9 cellular contexts compared by ENCODE assay signal in the genomic region with DNA sequence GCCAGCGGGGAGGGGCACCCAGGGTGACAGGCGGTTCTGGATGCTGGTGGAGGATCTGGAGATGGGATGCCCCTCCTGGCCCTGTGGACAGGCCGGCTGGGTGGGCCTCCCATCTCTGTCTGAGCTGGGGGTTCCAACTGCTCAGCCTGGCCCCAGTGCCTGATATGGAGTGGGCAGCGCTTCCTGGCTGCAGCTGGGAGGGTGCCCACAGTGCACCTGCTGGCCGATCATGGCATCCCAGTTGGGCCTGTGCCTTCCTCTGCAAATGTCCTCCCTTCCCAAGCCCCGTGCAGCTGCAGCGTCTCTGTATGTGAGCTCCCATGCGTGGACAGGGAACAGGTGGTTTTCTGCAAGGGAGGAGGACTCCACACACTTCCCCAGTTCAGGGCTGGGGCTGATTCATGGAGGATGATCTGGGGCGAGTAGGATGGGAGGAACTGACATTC. TPM values are rescaled to one million over a fixed set of nuclear protein-coding genes. Genes with fewer than 3 reads are reported as not detected.
DNase-seq lines count a peak whose midpoint lies in the region; ATAC-seq and TF ChIP-seq lines count a peak whose summit lies in the region.
"Had no signal": no experiment of that assay in that cellular context is flagged by ENCODE, and none has a peak within 500 bp of the region (broad histone marks: within the 10 kb centered on the region; RNA-seq: fewer than 3 reads in every experiment).

No MANE protein-coding gene starts in this region.

- no peaks in the 10 kb centered on the region for H3K27me3 Mint-ChIP-seq in activated CD4-positive, alpha-beta T cell treated with anti-CD3 and anti-CD28 coated beads for 36 hours
- no peaks in the 10 kb centered on the region for H3K27me3 Mint-ChIP-seq in effector memory CD8-positive, alpha-beta T cell

- DNase-seq in activated CD4-positive, alpha-beta T cell treated with anti-CD3 and anti-CD28 coated beads for 36 hours = no peak
- DNase-seq in activated CD4-positive, alpha-beta T cell treated with anti-CD3 and anti-CD28 coated beads for 4 hours = no peak
- DNase-seq in NT2/D1 (ENCODE audit: low read depth, low spot score) (no peak), spleen (no peak), HAP-1 (ENCODE audit: low spot score in 2 of 2) (no peak), NAMALWA (ENCODE audit: low spot score) (no peak)
- no peak for DNase-seq in effector memory CD8-positive, alpha-beta T cell

- peak overlapping the region; percentile 77 for H3K4me3 Mint-ChIP-seq in activated CD4-positive, alpha-beta T cell treated with anti-CD3 and anti-CD28 coated beads for 36 hours
- peak overlapping the region; percentile 74 to 76 for H3K4me3 Mint-ChIP-seq in effector memory CD8-positive, alpha-beta T cell

- CTCF ChIA-PET in activated CD4-positive, alpha-beta T cell treated with anti-CD3 and anti-CD28 coated beads for 36 hours (lab: Charles Lee) = interaction anchor here (0.6 to 1.5 kb wide), 2 partner anchors 36 to 286 kb away, joined by 3 to 4 read pairs; no protein-coding TSS in a partner anchor

- H3K4me1 Mint-ChIP-seq in activated CD4-positive, alpha-beta T cell treated with anti-CD3 and anti-CD28 coated beads for 36 hours = peaks cover 56% of the 10 kb centered on the region
- H3K4me1 Mint-ChIP-seq in effector memory CD8-positive, alpha-beta T cell (ENCODE audit: low read depth in 2 of 2) = peaks cover 43 to 45% of the 10 kb centered on the region in 2 donors

- H3K27me3 ChIP-seq in NT2/D1 (ENCODE audit: insufficient read depth, insufficient read length) = no peaks in the 10 kb centered on the region
- H3K27me3 ChIP-seq in spleen (replicated peaks in 1 of 7) = peaks cover 0 to 7% (median 0%) of the 10 kb centered on the region in 7 donors
- no peaks in the 10 kb centered on the region for H3K27me3 ChIP-seq in HAP-1 (ENCODE audit: low read depth)

- H3K4me1 ChIP-seq in NT2/D1 (ENCODE audit: insufficient read depth, insufficient read length) = peaks cover 44% of the 10 kb centered on the region
- peaks cover 30 to 93% (median 83%) of the 10 kb centered on the region in 6 donors for H3K4me1 ChIP-seq in spleen
- peaks cover 6% of the 10 kb centered on the region for H3K4me1 ChIP-seq in HAP-1

- no peak overlapping the region for H3K27ac Mint-ChIP-seq in activated CD4-positive, alpha-beta T cell treated with anti-CD3 and anti-CD28 coated beads for 36 hours
- H3K27ac Mint-ChIP-seq in effector memory CD8-positive, alpha-beta T cell = no peak overlapping the region

- POLR2A ChIA-PET in activated CD4-positive, alpha-beta T cell treated with anti-CD3 and anti-CD28 coated beads for 36 hours (lab: Charles Lee) = no interaction called here

- peaks cover 32% of the 10 kb centered on the region for H3K36me3 ChIP-seq in NT2/D1 (ENCODE audit: insufficient read depth, insufficient read length, low read length)
- peaks cover 0 to 13% (median 5%) of the 10 kb centered on the region in 6 donors for H3K36me3 ChIP-seq in spleen
- H3K36me3 ChIP-seq in HAP-1 (replicated peaks) = peaks cover under 1% of the 10 kb centered on the region; the same call in 1 of the 2 replicates

- no peak for ATAC-seq in activated CD4-positive, alpha-beta T cell treated with anti-CD3 and anti-CD28 coated beads for 36 hours
- ATAC-seq in effector memory CD8-positive, alpha-beta T cell (replicated peaks) = no peak
- no peak for ATAC-seq in HG02571 (IDR thresholded peaks at IDR 0.05; ENCODE audit: unreplicated experiment)

- H3K9me3 ChIP-seq in NT2/D1 (ENCODE audit: insufficient read depth, low read length) (no peaks in the 10 kb centered on the region), spleen (no peaks in the 10 kb centered on the region), HAP-1 (no peaks in the 10 kb centered on the region)

- H3K9me3 Mint-ChIP-seq in activated CD4-positive, alpha-beta T cell treated with anti-CD3 and anti-CD28 coated beads for 36 hours (ENCODE audit: low read depth) = no peaks in the 10 kb centered on the region
- H3K9me3 Mint-ChIP-seq in effector memory CD8-positive, alpha-beta T cell = no peaks in the 10 kb centered on the region

- peak overlapping the region; percentile 1 for H3K9ac ChIP-seq in NT2/D1 (ENCODE audit: insufficient read length, low read depth)

- peak overlapping the region in 7 of 8 donors; percentile 8 to 94 (median 93) for H3K27ac ChIP-seq in spleen

- intact Hi-C loops in activated CD4-positive, alpha-beta T cell treated with anti-CD3 and anti-CD28 coated beads for 36 hours (cut with DNase I, micrococcal nuclease) = loop anchor here in 1 of 2 experiments (2.0 to 5.0 kb wide), 2 partner anchors 185 to 513 kb away; a partner anchor contains a TSS
- intact Hi-C loops in spleen (cut with DNase I; ENCODE audit: low total_unique reads) = no loop called here

- no peak for TF ChIP-seq CTCF in spleen (IDR thresholded peaks at IDR 0.05 in 8 of 11, conservative IDR thresholded peaks at IDR 0.05 in 3 of 11)

- TF ChIP-seq POLR2A in spleen (IDR thresholded peaks at IDR 0.05) = no peak

- in situ Hi-C loops in HAP-1 (cut with MboI; ENCODE audit: low sequenced_read_pairs) = no loop called here

- WGBS in spleen, 5 donors = 60 to 69% (median 65%) methylated on average over 7 to 9 of the region's 9 CpGs

- H3K4me3 ChIP-seq in NT2/D1 (ENCODE audit: insufficient read length, low read depth) = no peak overlapping the region
- peak overlapping the region in 1 of 8 donors; percentile 92 for H3K4me3 ChIP-seq in spleen
- H3K4me3 ChIP-seq in HAP-1 = no peak overlapping the region

- H3K36me3 Mint-ChIP-seq in activated CD4-positive, alpha-beta T cell treated with anti-CD3 and anti-CD28 coated beads for 36 hours (ENCODE audit: low read depth) = peaks cover 14% of the 10 kb centered on the region
- H3K36me3 Mint-ChIP-seq in effector memory CD8-positive, alpha-beta T cell (ENCODE audit: insufficient read depth) = peaks cover 16% of the 10 kb centered on the region

RNA-seq across cellular contexts. Expression of a gene that starts 2.1 kb away (rescaled TPM):
- 100 to 1,000 TPM; 167 to 202 TPM for total RNA-seq in activated CD4-positive, alpha-beta T cell treated with anti-CD3 and anti-CD28 coated beads for 36 hours
- total RNA-seq in spleen = 100 to 1,000 TPM in 5 of 7 donors, 10 to 100 TPM in 2; 88.1 to 145 (median 126) TPM
- polyA plus RNA-seq in spleen = 100 to 1,000 TPM in 1 of 3 donors, 10 to 100 TPM in 2; 65.9 to 113 (median 84.4) TPM

RNA-seq across cellular contexts. Expression of a gene that starts 16.3 kb away (rescaled TPM):
- total RNA-seq in activated CD4-positive, alpha-beta T cell treated with anti-CD3 and anti-CD28 coated beads for 36 hours = not detected
- under 1 TPM in 2 of 7 donors, not detected in 5; 0.10 to 0.16 TPM for total RNA-seq in spleen
- polyA plus RNA-seq in spleen = under 1 TPM in 2 of 3 donors, not detected in 1; 0.08 to 0.11 TPM

RNA-seq across cellular contexts. Expression of a gene that starts 37.2 kb away (rescaled TPM):
- total RNA-seq in activated CD4-positive, alpha-beta T cell treated with anti-CD3 and anti-CD28 coated beads for 36 hours = 10 to 100 TPM in 1 of 2 experiments, 1 to 10 TPM in 1; 7.3 to 11.4 TPM
- total RNA-seq in spleen = 10 to 100 TPM; 26.2 to 34.3 (median 32.3) TPM
- polyA plus RNA-seq in spleen = 10 to 100 TPM; 41.5 to 79.8 (median 70.9) TPM

RNA-seq across cellular contexts. Expression of a gene that starts 40.3 kb away (rescaled TPM):
- not detected for total RNA-seq in activated CD4-positive, alpha-beta T cell treated with anti-CD3 and anti-CD28 coated beads for 36 hours
- total RNA-seq in spleen = not detected
- not detected for polyA plus RNA-seq in spleen
- polyA plus RNA-seq: BJ had no signal

RNA-seq across cellular contexts. Expression of a gene that starts 51.4 kb away (rescaled TPM):
- 1 to 10 TPM; 1.5 to 1.7 TPM for total RNA-seq in activated CD4-positive, alpha-beta T cell treated with anti-CD3 and anti-CD28 coated beads for 36 hours
- total RNA-seq in spleen = 10 to 100 TPM; 10.4 to 35.3 (median 22.0) TPM
- 10 to 100 TPM; 20.5 to 44.1 (median 28.4) TPM for polyA plus RNA-seq in spleen
- polyA plus RNA-seq: BJ had no signal
